In genomic region chr7:26361637-26362036, GRCh38 we compare ENCODE assay signal across 21 cellular contexts.
A peak's percentile ranks its signal among the peaks of the same experiment; 100 is the strongest.
DNase-seq lines count a peak whose midpoint lies in the region; ATAC-seq, FAIRE-seq and TF ChIP-seq lines count a peak whose summit lies in the region.
"Had no signal": no experiment of that assay in that cellular context is flagged by ENCODE, and none has a peak within 500 bp of the region (broad histone marks: within the 10 kb centered on the region; RNA-seq: fewer than 3 reads in every experiment).

No MANE protein-coding gene starts in this region.

- H2AFZ ChIP-seq in GM12878 (ENCODE audit: control insufficient read depth, low read depth, low read length) = no peak overlapping the region

- no peaks in the 10 kb centered on the region for H3K79me2 ChIP-seq in GM12878 (ENCODE audit: control insufficient read depth, insufficient read depth, low read length)

- no peak overlapping the region for H3K27ac ChIP-seq in GM12878 (ENCODE audit: control insufficient read depth, insufficient read depth)
- H3K27ac ChIP-seq: 22Rv1, A549, C4-2B, HL-60 had no signal

- no peak for TF ChIP-seq POLR2A in GM12878 (IDR thresholded peaks at IDR 0.05; ENCODE audit: low read depth, low read length)

- POLR2A ChIA-PET in GM12878 (lab: Charles Lee) = interaction anchor here (0.8 to 1.0 kb wide), 2 partner anchors 67 to 71 kb away, joined by 3 to 4 read pairs; no protein-coding TSS in a partner anchor

- no peak overlapping the region for H3K4me2 ChIP-seq in GM12878 (ENCODE audit: control insufficient read depth, insufficient read depth)
- H3K4me2 ChIP-seq: A549 had no signal

- H3K4me3 ChIP-seq in GM12878 = no peak overlapping the region
- H3K4me3 ChIP-seq: A549 had no signal

- no peak for FAIRE-seq in GM12878 (lab: Jason Lieb, UNC)
- FAIRE-seq: A549, D721Med, GM12892, GM18507, H1 had no signal

- peaks cover 4 to 13% of the 10 kb centered on the region in 2 experiments for H3K36me3 ChIP-seq in GM12878 (ENCODE audit: control insufficient read depth in 2 of 2, insufficient read depth in 2 of 2, low read length in 1 of 2)

- H3K4me1 ChIP-seq in GM12878 (ENCODE audit: control insufficient read depth, insufficient read depth, low read length) = peaks cover 14% of the 10 kb centered on the region
- H3K4me1 ChIP-seq: Caco-2 had no signal

- intact Hi-C loops in GM12878 (cut with micrococcal nuclease; ENCODE audit: unreplicated experiment) = no loop called here

- no peak overlapping the region for H3K9ac ChIP-seq in GM12878 (ENCODE audit: control insufficient read depth, insufficient read depth, low read length)

- RAD21 ChIA-PET in GM12878 (lab: Charles Lee; ENCODE audit: unreplicated experiment) = interaction anchor here (1.1 to 8.7 kb wide), 6 partner anchors 13 to 468 kb away, joined by 3 to 68 read pairs (median 6); partner anchors contain the start of genes NFE2L3 and SNX10

- BruUV-seq in GM12878 (replicated peaks; lab: Mats Ljungman, UMichigan) = no TSS peak

- H4K20me1 ChIP-seq in GM12878 (ENCODE audit: control insufficient read depth, insufficient read depth) = no peaks in the 10 kb centered on the region

- ATAC-seq in GM12878 (no peak), GM21529 (IDR thresholded peaks at IDR 0.05; ENCODE audit: unreplicated experiment) (no peak)
- ATAC-seq: A549 had no signal

- no peak for TF ChIP-seq EP300 in GM12878 (IDR thresholded peaks at IDR 0.05; ENCODE audit: borderline replicate concordance in 1 of 2, control insufficient read depth in 1 of 2, low read depth in 2 of 2, low read length in 2 of 2)

- TF ChIP-seq RAD21 in GM12878 (IDR thresholded peaks at IDR 0.05; ENCODE audit: insufficient read depth, low read depth, low read length) = no peak

- WGBS in GM12878 (ENCODE audit: insufficient coverage, insufficient replicate concordance, low lambda C conversion rate, missing lambda C conversion rate) = 99% methylated on average over 3 of the region's 3 CpGs

- CTCF ChIA-PET in GM12878 (lab: Yijun Ruan, JAX) = interaction anchor here (1.0 to 6.4 kb wide), 9 partner anchors 11 to 467 kb away, joined by 3 to 138 read pairs (median 5); partner anchors contain the start of gene SNX10

- no peaks in the 10 kb centered on the region for H3K9me3 ChIP-seq in GM12878 (replicated peaks; ENCODE audit: control insufficient read depth, insufficient read depth, low read length)
- H3K9me3 ChIP-seq: A549, Caco-2 had no signal

- in situ Hi-C loops in GM12878 (cut with MboI) = loop anchor here (10.0 kb wide), 1 partner anchor 167 kb away; no protein-coding TSS in a partner anchor

- H3K27me3 ChIP-seq in GM12878 (replicated peaks in 1 of 2; ENCODE audit: control insufficient read depth in 2 of 2, insufficient read depth in 2 of 2, low read length in 1 of 2) = no peaks in the 10 kb centered on the region

- SMC1A ChIA-PET in GM12878 (lab: Charles Lee; ENCODE audit: uncharacterized antibody, unreplicated experiment) = interaction anchor here (0.7 to 7.7 kb wide), 14 partner anchors 9 to 677 kb away, joined by 3 to 124 read pairs (median 3); no protein-coding TSS in a partner anchor

- no peak for TF ChIP-seq CTCF in GM12878 (IDR thresholded peaks at IDR 0.05 in 2 of 3, conservative IDR thresholded peaks at IDR 0.05 in 1 of 3; ENCODE audit: control insufficient read depth in 2 of 3, extremely low read depth in 1 of 3, insufficient read depth in 1 of 3, low read depth in 3 of 3, low read length in 3 of 3)

- peak; percentile 3 for DNase-seq in NCI-H526 treated with DMSO at 0.1 percent for 48 hours (lab: John Stamatoyannopoulos, UW)
- no peak for DNase-seq in NCI-H526 (lab: John Stamatoyannopoulos, UW)
- DNase-seq in GM12878 (ENCODE audit: low read depth, low spot score) = no peak
- peak; percentile 4 for DNase-seq in superior temporal gyrus (ENCODE audit: extremely low spot score)
- DNase-seq in central memory CD4-positive, alpha-beta T cell = no peak
- DNase-seq in stimulated activated CD4-positive, alpha-beta T cell treated with anti-CD3 and anti-CD28 coated beads, Interleukin-2, amount 100 ng/mL, for 48 hours = no peak
- DNase-seq: AML-193; Caco-2; CD4-positive, alpha-beta T cell; H9; IMR-90; KBM-7 had no signal

TF ChIP-seq in GM12878, 131 proteins besides CTCF, POLR2A, EP300 and RAD21:
- TF ChIP-seq, protein P1, sequence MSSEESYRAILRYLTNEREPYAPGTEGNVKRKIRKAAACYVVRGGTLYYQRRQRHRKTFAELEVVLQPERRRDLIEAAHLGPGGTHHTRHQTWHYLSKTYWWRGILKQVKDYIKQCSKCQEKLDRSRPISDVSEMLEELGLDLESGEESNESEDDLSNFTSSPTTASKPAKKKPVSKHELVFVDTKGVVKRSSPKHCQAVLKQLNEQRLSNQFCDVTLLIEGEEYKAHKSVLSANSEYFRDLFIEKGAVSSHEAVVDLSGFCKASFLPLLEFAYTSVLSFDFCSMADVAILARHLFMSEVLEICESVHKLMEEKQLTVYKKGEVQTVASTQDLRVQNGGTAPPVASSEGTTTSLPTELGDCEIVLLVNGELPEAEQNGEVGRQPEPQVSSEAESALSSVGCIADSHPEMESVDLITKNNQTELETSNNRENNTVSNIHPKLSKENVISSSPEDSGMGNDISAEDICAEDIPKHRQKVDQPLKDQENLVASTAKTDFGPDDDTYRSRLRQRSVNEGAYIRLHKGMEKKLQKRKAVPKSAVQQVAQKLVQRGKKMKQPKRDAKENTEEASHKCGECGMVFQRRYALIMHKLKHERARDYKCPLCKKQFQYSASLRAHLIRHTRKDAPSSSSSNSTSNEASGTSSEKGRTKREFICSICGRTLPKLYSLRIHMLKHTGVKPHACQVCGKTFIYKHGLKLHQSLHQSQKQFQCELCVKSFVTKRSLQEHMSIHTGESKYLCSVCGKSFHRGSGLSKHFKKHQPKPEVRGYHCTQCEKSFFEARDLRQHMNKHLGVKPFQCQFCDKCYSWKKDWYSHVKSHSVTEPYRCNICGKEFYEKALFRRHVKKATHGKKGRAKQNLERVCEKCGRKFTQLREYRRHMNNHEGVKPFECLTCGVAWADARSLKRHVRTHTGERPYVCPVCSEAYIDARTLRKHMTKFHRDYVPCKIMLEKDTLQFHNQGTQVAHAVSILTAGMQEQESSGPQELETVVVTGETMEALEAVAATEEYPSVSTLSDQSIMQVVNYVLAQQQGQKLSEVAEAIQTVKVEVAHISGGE (CRISPR knock-in tag; IDR thresholded peaks at IDR 0.05) = no peak
- TF ChIP-seq, protein P2, sequence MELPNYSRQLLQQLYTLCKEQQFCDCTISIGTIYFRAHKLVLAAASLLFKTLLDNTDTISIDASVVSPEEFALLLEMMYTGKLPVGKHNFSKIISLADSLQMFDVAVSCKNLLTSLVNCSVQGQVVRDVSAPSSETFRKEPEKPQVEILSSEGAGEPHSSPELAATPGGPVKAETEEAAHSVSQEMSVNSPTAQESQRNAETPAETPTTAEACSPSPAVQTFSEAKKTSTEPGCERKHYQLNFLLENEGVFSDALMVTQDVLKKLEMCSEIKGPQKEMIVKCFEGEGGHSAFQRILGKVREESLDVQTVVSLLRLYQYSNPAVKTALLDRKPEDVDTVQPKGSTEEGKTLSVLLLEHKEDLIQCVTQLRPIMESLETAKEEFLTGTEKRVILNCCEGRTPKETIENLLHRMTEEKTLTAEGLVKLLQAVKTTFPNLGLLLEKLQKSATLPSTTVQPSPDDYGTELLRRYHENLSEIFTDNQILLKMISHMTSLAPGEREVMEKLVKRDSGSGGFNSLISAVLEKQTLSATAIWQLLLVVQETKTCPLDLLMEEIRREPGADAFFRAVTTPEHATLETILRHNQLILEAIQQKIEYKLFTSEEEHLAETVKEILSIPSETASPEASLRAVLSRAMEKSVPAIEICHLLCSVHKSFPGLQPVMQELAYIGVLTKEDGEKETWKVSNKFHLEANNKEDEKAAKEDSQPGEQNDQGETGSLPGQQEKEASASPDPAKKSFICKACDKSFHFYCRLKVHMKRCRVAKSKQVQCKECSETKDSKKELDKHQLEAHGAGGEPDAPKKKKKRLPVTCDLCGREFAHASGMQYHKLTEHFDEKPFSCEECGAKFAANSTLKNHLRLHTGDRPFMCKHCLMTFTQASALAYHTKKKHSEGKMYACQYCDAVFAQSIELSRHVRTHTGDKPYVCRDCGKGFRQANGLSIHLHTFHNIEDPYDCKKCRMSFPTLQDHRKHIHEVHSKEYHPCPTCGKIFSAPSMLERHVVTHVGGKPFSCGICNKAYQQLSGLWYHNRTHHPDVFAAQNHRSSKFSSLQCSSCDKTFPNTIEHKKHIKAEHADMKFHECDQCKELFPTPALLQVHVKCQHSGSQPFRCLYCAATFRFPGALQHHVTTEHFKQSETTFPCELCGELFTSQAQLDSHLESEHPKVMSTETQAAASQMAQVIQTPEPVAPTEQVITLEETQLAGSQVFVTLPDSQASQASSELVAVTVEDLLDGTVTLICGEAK (IDR thresholded peaks at IDR 0.05; ENCODE audit: borderline replicate concordance) = peak; percentile 73; the same call in 1 of the 2 replicates

Comparison
In these comparisons a context has a peak if more than half of its experiments do, and no peak if none do; other contexts are left out.
1. DNase-seq: peak in NCI-H526 treated with DMSO at 0.1 percent for 48 hours (single experiment) and superior temporal gyrus (single experiment); none in NCI-H526 (0 of 2), GM12878 (single experiment), central memory CD4-positive, alpha-beta T cell (single experiment) and stimulated activated CD4-positive, alpha-beta T cell treated with anti-CD3 and anti-CD28 coated beads, Interleukin-2, amount 100 ng/mL, for 48 hours (0 of 2).